In the genomic region with DNA sequence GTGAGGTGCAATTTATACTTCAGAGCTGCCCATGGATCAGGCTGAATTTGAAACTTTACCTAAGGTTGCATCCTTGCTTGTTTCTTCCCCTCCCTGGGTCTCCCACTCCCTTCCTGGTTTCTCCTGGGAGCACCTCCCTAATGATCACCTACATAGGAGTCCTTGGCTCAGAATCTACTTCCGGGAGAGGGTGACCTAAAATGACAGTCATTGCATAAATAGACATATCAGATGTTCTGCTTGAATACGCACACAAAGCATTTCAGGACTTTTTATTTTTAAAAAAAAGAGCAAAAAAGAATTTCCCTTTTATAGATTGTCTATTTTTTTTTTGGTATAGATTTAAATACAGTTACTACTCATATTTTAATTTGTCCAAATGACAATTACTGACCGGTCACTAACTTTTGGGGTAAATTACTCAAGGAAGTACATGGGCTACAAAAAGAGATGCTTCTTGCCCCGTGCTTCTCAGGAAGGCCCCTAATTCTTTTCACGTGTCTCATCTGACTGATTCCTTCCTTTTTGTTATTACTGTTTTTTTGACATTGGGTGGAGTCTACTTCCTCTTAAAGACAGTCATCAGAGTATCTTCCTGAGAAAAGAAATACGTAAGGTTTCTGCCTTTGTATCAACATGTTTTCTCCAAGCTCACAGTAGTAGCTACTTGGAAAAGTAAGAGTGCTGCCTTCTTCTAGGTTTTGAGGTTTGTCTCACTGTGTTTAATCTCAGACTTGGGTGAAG, we compare ENCODE assay signal across 15 cellular contexts. TPM values are rescaled to one million over a fixed set of nuclear protein-coding genes. Genes with fewer than 3 reads are reported as not detected.
DNase-seq lines count a peak whose midpoint lies in the region; ATAC-seq and TF ChIP-seq lines count a peak whose summit lies in the region.
"Had no signal": no experiment of that assay in that cellular context is flagged by ENCODE, and none has a peak within 500 bp of the region (broad histone marks: within the 10 kb centered on the region; RNA-seq: fewer than 3 reads in every experiment).

No MANE protein-coding gene starts in this region.

- TF ChIP-seq POLR2A in sigmoid colon (IDR thresholded peaks at IDR 0.05) = no peak

- H3K4me1 ChIP-seq in osteoblast (ENCODE audit: insufficient read depth, low read length) = peaks cover 3% of the 10 kb centered on the region
- peaks cover 0 to 11% (median 9%) of the 10 kb centered on the region in 4 donors for H3K4me1 ChIP-seq in sigmoid colon

- ATAC-seq in activated CD4-positive, alpha-beta T cell treated with anti-CD3 and anti-CD28 coated beads for 36 hours = peak; percentile 82
- ATAC-seq in GM19328 (IDR thresholded peaks at IDR 0.05; ENCODE audit: unreplicated experiment) = peak; percentile 53
- ATAC-seq in activated B cell treated with CpG ODN at 0.5 μM for 24 hours (ENCODE audit: low read depth) = peak; percentile 76

- CTCF ChIA-PET in activated CD4-positive, alpha-beta T cell treated with anti-CD3 and anti-CD28 coated beads for 36 hours (lab: Charles Lee) = interaction anchor here (1.0 to 2.9 kb wide), 5 partner anchors 13 to 145 kb away, joined by 3 to 15 read pairs (median 3); a partner anchor contains a TSS
- CTCF ChIA-PET in activated B cell treated with CpG ODN at 0.5 μM for 24 hours (lab: Charles Lee) = interaction anchor here (1.1 to 1.6 kb wide), 3 partner anchors 27 to 59 kb away, joined by 3 to 4 read pairs (median 3); no protein-coding TSS in a partner anchor

- no peak overlapping the region for H3K4me2 ChIP-seq in osteoblast (ENCODE audit: insufficient read depth, low read length)
- H3K4me2 ChIP-seq: KMS-11 had no signal

- peak overlapping the region; percentile 49 for H3K27ac Mint-ChIP-seq in activated CD4-positive, alpha-beta T cell treated with anti-CD3 and anti-CD28 coated beads for 36 hours
- H3K27ac Mint-ChIP-seq in activated B cell treated with CpG ODN at 0.5 μM for 24 hours = peak overlapping the region; percentile 95

- H3K36me3 ChIP-seq in osteoblast (ENCODE audit: insufficient read depth, low read length) (no peaks in the 10 kb centered on the region), sigmoid colon (no peaks in the 10 kb centered on the region)

- no peak overlapping the region for H2AFZ ChIP-seq in osteoblast (ENCODE audit: low read length)

- no peak for TF ChIP-seq EP300 in sigmoid colon (IDR thresholded peaks at IDR 0.05)

- POLR2A ChIA-PET in activated CD4-positive, alpha-beta T cell treated with anti-CD3 and anti-CD28 coated beads for 36 hours (lab: Charles Lee) = no interaction called here
- POLR2A ChIA-PET in activated B cell treated with CpG ODN at 0.5 μM for 24 hours (lab: Charles Lee) = interaction anchor here (1.0 to 2.5 kb wide), 5 partner anchors 21 to 120 kb away, joined by 3 to 8 read pairs (median 5); a partner anchor contains a TSS

- H3K4me3 ChIP-seq in osteoblast (ENCODE audit: insufficient read depth, low read length) (no peak overlapping the region), sigmoid colon (no peak overlapping the region)
- H3K4me3 ChIP-seq: lung had no signal

- peaks cover 31% of the 10 kb centered on the region for H3K4me1 Mint-ChIP-seq in activated CD4-positive, alpha-beta T cell treated with anti-CD3 and anti-CD28 coated beads for 36 hours
- peaks cover 61% of the 10 kb centered on the region for H3K4me1 Mint-ChIP-seq in activated B cell treated with CpG ODN at 0.5 μM for 24 hours

- H3K27me3 Mint-ChIP-seq in activated CD4-positive, alpha-beta T cell treated with anti-CD3 and anti-CD28 coated beads for 36 hours = peaks cover 18% of the 10 kb centered on the region
- H3K27me3 Mint-ChIP-seq in activated B cell treated with CpG ODN at 0.5 μM for 24 hours = peaks cover 6% of the 10 kb centered on the region

- TF ChIP-seq CTCF in activated B cell treated with CpG ODN at 0.5 μM for 24 hours (IDR thresholded peaks at IDR 0.05) = no peak
- TF ChIP-seq CTCF in osteoblast (IDR thresholded peaks at IDR 0.05; ENCODE audit: extremely low read depth, low read depth, low read length) = no peak
- no peak for TF ChIP-seq CTCF in sigmoid colon (IDR thresholded peaks at IDR 0.05)

- peaks cover 3% of the 10 kb centered on the region for H3K36me3 Mint-ChIP-seq in activated CD4-positive, alpha-beta T cell treated with anti-CD3 and anti-CD28 coated beads for 36 hours (ENCODE audit: low read depth)
- peaks cover 5% of the 10 kb centered on the region for H3K36me3 Mint-ChIP-seq in activated B cell treated with CpG ODN at 0.5 μM for 24 hours (ENCODE audit: low read depth)

- no peak overlapping the region for H3K27ac ChIP-seq in osteoblast (ENCODE audit: low read depth, low read length)
- H3K27ac ChIP-seq in sigmoid colon = no peak overlapping the region
- H3K27ac ChIP-seq: KMS-11 had no signal

- no peaks in the 10 kb centered on the region for H4K20me1 ChIP-seq in osteoblast (ENCODE audit: insufficient read depth, low read length)

- H3K9me3 Mint-ChIP-seq in activated CD4-positive, alpha-beta T cell treated with anti-CD3 and anti-CD28 coated beads for 36 hours (ENCODE audit: low read depth) = peaks cover 10% of the 10 kb centered on the region
- H3K9me3 Mint-ChIP-seq in activated B cell treated with CpG ODN at 0.5 μM for 24 hours = peaks cover 12% of the 10 kb centered on the region

- H3K9me3 ChIP-seq in osteoblast (ENCODE audit: low read depth, low read length) = peaks cover 4% of the 10 kb centered on the region
- H3K9me3 ChIP-seq in sigmoid colon = peaks cover 0 to 6% (median 4%) of the 10 kb centered on the region in 4 donors

- H3K4me3 Mint-ChIP-seq in activated CD4-positive, alpha-beta T cell treated with anti-CD3 and anti-CD28 coated beads for 36 hours = no peak overlapping the region
- H3K4me3 Mint-ChIP-seq in activated B cell treated with CpG ODN at 0.5 μM for 24 hours = peak overlapping the region; percentile 56

- intact Hi-C loops in activated CD4-positive, alpha-beta T cell treated with anti-CD3 and anti-CD28 coated beads for 36 hours (cut with DNase I, micrococcal nuclease) = loop anchor here in 1 of 2 experiments (1.0 kb wide), 1 partner anchor 26 kb away; no protein-coding TSS in a partner anchor
- intact Hi-C loops in activated B cell treated with CpG ODN at 0.5 μM for 24 hours (cut with micrococcal nuclease) (loop anchor here (1.0 to 5.0 kb wide), 3 partner anchors 26 to 1340 kb away; a partner anchor contains a TSS), sigmoid colon (cut with DNase I) (no loop called here)

- no peaks in the 10 kb centered on the region for H3K79me2 ChIP-seq in osteoblast (ENCODE audit: insufficient read depth, low read length)

- WGBS in sigmoid colon, 2 donors = 55 to 60% methylated on average over 6 of the region's 6 CpGs

- DNase-seq in activated CD4-positive, alpha-beta T cell treated with anti-CD3 and anti-CD28 coated beads for 36 hours = no peak
- no peak for DNase-seq in activated CD4-positive, alpha-beta T cell treated with anti-CD3 and anti-CD28 coated beads for 4 hours
- DNase-seq in activated B cell treated with CpG ODN at 0.5 μM for 24 hours = no peak
- DNase-seq in osteoblast (ENCODE audit: insufficient read length, low spot score, missing footprints) = peak; percentile 83
- DNase-seq in C1 segment of cervical spinal cord (lab: John Stamatoyannopoulos, UW) = no peak
- DNase-seq in sigmoid colon = no peak
- DNase-seq in COLO668 (lab: John Stamatoyannopoulos, UW; ENCODE audit: unreplicated experiment) = no peak
- DNase-seq: ACHN; activated CD4-positive, alpha-beta T cell treated with anti-CD3 and anti-CD28 coated beads for 1 hour; cerebellar nuclear complex; hypothalamus; NCI-H187 had no signal

- peaks cover 28% of the 10 kb centered on the region for H3K27me3 ChIP-seq in osteoblast (ENCODE audit: insufficient read depth, low read length)
- H3K27me3 ChIP-seq in sigmoid colon = no peaks in the 10 kb centered on the region

RNA-seq across cellular contexts. Expression of a gene that starts 4.9 kb away (rescaled TPM):
- total RNA-seq in activated CD4-positive, alpha-beta T cell treated with anti-CD3 and anti-CD28 coated beads for 36 hours = under 1 TPM; 0.11 TPM
- total RNA-seq in activated B cell treated with CpG ODN at 0.5 μM for 24 hours = 0.88 and 1.00 TPM in 2 replicates
- total RNA-seq in osteoblast = under 0.01 TPM in 1 of 2 replicates, not detected in the other
- total RNA-seq in sigmoid colon = 10 to 100 TPM; 31.4 to 55.6 (median 47.1) TPM
- polyA plus RNA-seq in sigmoid colon = 10 to 100 TPM in 2 of 3 donors, 1 to 10 TPM in 1; 7.2 to 48.3 (median 31.8) TPM

Comparison
In these comparisons a context has a peak if more than half of its experiments do, and no peak if none do; other contexts are left out.
1. RNA of a gene that starts 4.9 kb away (total RNA-seq): 31.4 to 55.6 TPM in sigmoid colon; 0.88 to 1.00 TPM in activated B cell treated with CpG ODN at 0.5 μM for 24 hours, 0.11 TPM in activated CD4-positive, alpha-beta T cell treated with anti-CD3 and anti-CD28 coated beads for 36 hours and under 0.01 TPM in osteoblast; every median in the first group is over 10 times any median in the second.
2. Peak in every context shown above with its lines, with median percentiles within 50 percentile points of each other: ATAC-seq.